ENCODE assay signal across 25 cellular contexts in genomic region chr20:36271639-36272546, GRCh38.
"Had no signal": no experiment of that assay in that cellular context is flagged by ENCODE, and none has a peak within 500 bp of the region (broad histone marks: within the 10 kb centered on the region; RNA-seq: fewer than 3 reads in every experiment).

No MANE protein-coding gene starts in this region.

- H3K4me3 ChIP-seq: colonic mucosa, thoracic aorta, uterus had no signal

- H3K4me1 ChIP-seq: colonic mucosa, uterus had no signal

- ATAC-seq: activated T-cell treated with anti-CD3 and anti-CD28 coated beads, Interleukin-2, amount 50 U/mL, for 72 hours; esophagus mucosa; left cardiac atrium; naive thymus-derived CD4-positive, alpha-beta T cell; sciatic nerve; stimulated activated effector memory CD8-positive, alpha-beta T cell treated with anti-CD3 and anti-CD28 coated beads, Interleukin-12 subunit alpha, Interleukin-12 subunit beta, amount 100 ng/mL, for 72 hours; T-helper 17 cell had no signal

- H3K9me3 ChIP-seq: colonic mucosa, thoracic aorta, uterus had no signal

- H3K27ac ChIP-seq: colonic mucosa, thoracic aorta, uterus had no signal

- FAIRE-seq: bronchial epithelial cell, keratinocyte, small intestine had no signal

- H3K36me3 ChIP-seq: colonic mucosa, thoracic aorta, uterus had no signal

- H3K27me3 ChIP-seq: colonic mucosa, uterus had no signal

- DNase-seq: activated CD4-positive, alpha-beta T cell treated with anti-CD3 and anti-CD28 coated beads for 1 hour; activated effector memory CD4-positive, alpha-beta T cell treated with Interleukin-2 at 50 U/mL for 16 hours; activated naive CD4-positive, alpha-beta T cell treated with Interleukin-2 at 50 U/mL for 16 hours; activated T-cell treated with anti-CD3 and anti-CD28 coated beads for 4 hours; activated T-cell treated with anti-CD3 and anti-CD28 coated beads, Interleukin-2, amount 50 U/mL, for 72 hours; anterior cingulate cortex; cerebellar nuclear complex; colonic mucosa; foreskin fibroblast; hippocampal formation; left cardiac atrium; mammary epithelial cell; midbrain; naive thymus-derived CD4-positive, alpha-beta T cell; occipital lobe; small intestine; stimulated activated CD4-positive, alpha-beta T cell treated with anti-CD3 and anti-CD28 coated beads, Interleukin-4, amount 100 ng/mL, for 24 hours; T-helper 17 cell; uterus had no signal
